In the genomic region with DNA sequence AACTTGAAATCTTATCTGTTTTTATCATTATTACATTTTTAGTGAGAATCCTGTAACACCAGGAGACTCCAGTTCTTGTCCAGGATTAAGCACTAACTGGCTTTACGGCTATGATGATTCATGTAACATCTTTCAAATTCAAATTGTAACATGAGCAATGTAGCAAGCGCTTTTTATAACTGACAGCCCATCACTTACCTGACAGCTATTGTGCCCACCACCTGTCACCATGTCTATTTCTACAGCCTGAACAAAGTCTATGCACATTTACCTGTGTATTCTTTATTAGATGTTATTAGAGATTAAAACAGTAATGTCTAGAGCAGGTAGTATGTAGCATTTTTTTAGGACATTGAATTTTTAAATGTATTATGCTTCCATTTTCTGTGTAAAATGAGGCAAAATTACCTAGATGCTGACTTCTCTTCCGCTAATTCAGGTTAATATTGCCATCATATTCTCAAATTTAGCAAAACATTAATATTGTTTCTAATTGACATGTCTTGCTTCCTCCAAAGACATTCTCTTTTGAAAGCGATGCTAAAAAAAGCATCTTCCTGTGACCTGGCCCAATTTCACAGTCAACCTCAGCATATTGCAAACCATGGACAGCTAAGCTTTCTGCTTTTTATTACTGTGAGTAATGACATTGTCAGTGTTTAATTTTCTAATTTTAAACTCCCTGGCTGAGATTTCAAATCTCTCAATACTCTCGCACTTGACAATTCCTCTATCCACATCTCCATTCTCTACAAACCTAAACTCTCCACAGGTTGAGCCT, we compare ENCODE assay signal across 36 cellular contexts. TPM values are rescaled to one million over a fixed set of nuclear protein-coding genes. Genes with fewer than 3 reads are reported as not detected.
"Had no signal": no experiment of that assay in that cellular context is flagged by ENCODE, and none has a peak within 500 bp of the region (broad histone marks: within the 10 kb centered on the region; RNA-seq: fewer than 3 reads in every experiment).

No MANE protein-coding gene starts in this region.

- DNase-seq: activated B cell treated with CpG ODN at 0.5 μM for 24 hours; activated CD4-positive, alpha-beta T cell treated with anti-CD3 and anti-CD28 coated beads, Interleukin-2, amount 50 U/mL, for 1 hour; activated CD8-positive, alpha-beta T cell treated with anti-CD3 and anti-CD28 coated beads for 36 hours; activated gamma-delta T cell treated with Interleukin-2 at 50 U/mL for 16 hours; activated naive CD8-positive, alpha-beta T cell treated with anti-CD3 and anti-CD28 coated beads, Interleukin-2, amount 50 U/mL, for 24 hours; activated T-cell treated with anti-CD3 and anti-CD28 coated beads, Interleukin-2, amount 50 U/mL, for 4 hours; amygdala; central memory CD4-positive, alpha-beta T cell; colonic mucosa; effector CD8-positive, alpha-beta T cell; esophagus squamous epithelium; left ventricle myocardium inferior; mucosa of descending colon; psoas muscle; stimulated activated CD4-positive, alpha-beta T cell treated with anti-CD3 and anti-CD28 coated beads, Interleukin-1b, Interleukin-23, amount 100 ng/mL, for 48 hours; stimulated activated CD4-positive, alpha-beta T cell treated with anti-CD3 and anti-CD28 coated beads, Interleukin-4, amount 100 ng/mL, for 4 hours; stimulated activated CD8-positive, alpha-beta memory T cell treated with anti-CD3 and anti-CD28 coated beads, Interleukin-4, amount 100 ng/mL, for 48 hours; stimulated activated naive B cell treated with anti-CD40 and anti-IgM and Interleukin-4, amounts not matched to agents 10 μg/mL and 1 μg/mL and 100 μg/mL, for 72 hours; stomach; thyroid gland; upper lobe of right lung had no signal

- H3K79me2 ChIP-seq: parathyroid adenoma had no signal

- FAIRE-seq: endometrium, frontal cortex, islet of Langerhans had no signal

- H3K4me3 Mint-ChIP-seq: activated B cell treated with CpG ODN at 0.5 μM for 24 hours; activated CD8-positive, alpha-beta T cell treated with anti-CD3 and anti-CD28 coated beads for 36 hours; activated naive CD4-positive, alpha-beta T cell treated with anti-CD3 and anti-CD28 coated beads, Interleukin-2, amount 50 U/mL, for 24 hours; activated naive CD8-positive, alpha-beta T cell treated with anti-CD3 and anti-CD28 coated beads, Interleukin-2, amount 50 U/mL, for 24 hours; activated T-cell treated with anti-CD3 and anti-CD28 coated beads, Interleukin-2, amount 50 U/mL, for 4 hours; activated T-helper 17 cell treated with anti-CD3 and anti-CD28 coated beads, Interleukin-2, amount 50 U/mL, for 72 hours; natural killer cell treated with Interleukin-12 subunit alpha and Interleukin-12 subunit beta and Interleukin-15 and Interleukin-18, amount 100 ng/mL, for 72 hours; stimulated activated naive B cell treated with anti-CD40 and anti-IgM and Interleukin-4, amounts not matched to agents 10 μg/mL and 1 μg/mL and 100 μg/mL, for 72 hours; T-helper 2 cell treated with Interferon-gamma antibody and Interleukin-4, amounts not matched to agents 5 μg/mL and 100 μg/mL, for 36 hours had no signal

- H3K4me1 Mint-ChIP-seq: activated B cell treated with CpG ODN at 0.5 μM for 24 hours; activated naive CD4-positive, alpha-beta T cell treated with anti-CD3 and anti-CD28 coated beads, Interleukin-2, amount 50 U/mL, for 24 hours; activated naive CD8-positive, alpha-beta T cell treated with anti-CD3 and anti-CD28 coated beads, Interleukin-2, amount 50 U/mL, for 24 hours; activated T-helper 17 cell treated with anti-CD3 and anti-CD28 coated beads, Interleukin-2, amount 50 U/mL, for 72 hours; stimulated activated naive B cell treated with anti-CD40 and anti-IgM and Interleukin-4, amounts not matched to agents 10 μg/mL and 1 μg/mL and 100 μg/mL, for 72 hours had no signal

- ATAC-seq: activated CD8-positive, alpha-beta T cell treated with anti-CD3 and anti-CD28 coated beads for 36 hours; activated naive CD8-positive, alpha-beta T cell treated with anti-CD3 and anti-CD28 coated beads, Interleukin-2, amount 50 U/mL, for 24 hours; activated T-cell treated with anti-CD3 and anti-CD28 coated beads, Interleukin-2, amount 50 U/mL, for 4 hours; activated T-helper 17 cell treated with anti-CD3 and anti-CD28 coated beads, Interleukin-2, amount 50 U/mL, for 72 hours; mucosa of descending colon; natural killer cell treated with Interleukin-12 subunit alpha and Interleukin-12 subunit beta and Interleukin-15 and Interleukin-18, amount 100 ng/mL, for 72 hours; psoas muscle; stimulated activated naive B cell treated with anti-CD40 and anti-IgM and Interleukin-4, amounts not matched to agents 10 μg/mL and 1 μg/mL and 100 μg/mL, for 72 hours; upper lobe of right lung had no signal

- H3K4me3 ChIP-seq: colonic mucosa, esophagus squamous epithelium, left ventricle myocardium inferior, lung, mucosa of descending colon, psoas muscle, right atrium auricular region, smooth muscle cell, stomach, thyroid gland, upper lobe of right lung had no signal

- H3K27me3 ChIP-seq: colonic mucosa, esophagus squamous epithelium, right atrium auricular region, stomach, thyroid gland, upper lobe of right lung had no signal

- H3K27ac Mint-ChIP-seq: activated B cell treated with CpG ODN at 0.5 μM for 24 hours; activated CD8-positive, alpha-beta T cell treated with anti-CD3 and anti-CD28 coated beads for 36 hours; activated naive CD4-positive, alpha-beta T cell treated with anti-CD3 and anti-CD28 coated beads, Interleukin-2, amount 50 U/mL, for 24 hours; activated naive CD8-positive, alpha-beta T cell treated with anti-CD3 and anti-CD28 coated beads, Interleukin-2, amount 50 U/mL, for 24 hours; activated T-helper 17 cell treated with anti-CD3 and anti-CD28 coated beads, Interleukin-2, amount 50 U/mL, for 72 hours; natural killer cell treated with Interleukin-12 subunit alpha and Interleukin-12 subunit beta and Interleukin-15 and Interleukin-18, amount 100 ng/mL, for 72 hours; stimulated activated naive B cell treated with anti-CD40 and anti-IgM and Interleukin-4, amounts not matched to agents 10 μg/mL and 1 μg/mL and 100 μg/mL, for 72 hours; T-helper 2 cell treated with Interferon-gamma antibody and Interleukin-4, amounts not matched to agents 5 μg/mL and 100 μg/mL, for 36 hours had no signal

- H3K9me3 ChIP-seq: colonic mucosa, esophagus squamous epithelium, left ventricle myocardium inferior, mucosa of descending colon, psoas muscle, stomach, thyroid gland, upper lobe of right lung had no signal

- H3K27me3 Mint-ChIP-seq: activated B cell treated with CpG ODN at 0.5 μM for 24 hours; activated CD8-positive, alpha-beta T cell treated with anti-CD3 and anti-CD28 coated beads for 36 hours; activated naive CD4-positive, alpha-beta T cell treated with anti-CD3 and anti-CD28 coated beads, Interleukin-2, amount 50 U/mL, for 24 hours; activated naive CD8-positive, alpha-beta T cell treated with anti-CD3 and anti-CD28 coated beads, Interleukin-2, amount 50 U/mL, for 24 hours; activated T-helper 17 cell treated with anti-CD3 and anti-CD28 coated beads, Interleukin-2, amount 50 U/mL, for 72 hours; natural killer cell treated with Interleukin-12 subunit alpha and Interleukin-12 subunit beta and Interleukin-15 and Interleukin-18, amount 100 ng/mL, for 72 hours; stimulated activated naive B cell treated with anti-CD40 and anti-IgM and Interleukin-4, amounts not matched to agents 10 μg/mL and 1 μg/mL and 100 μg/mL, for 72 hours had no signal

- H3K4me2 ChIP-seq: smooth muscle cell had no signal

- H3K9ac ChIP-seq: parathyroid adenoma had no signal

- H3K36me3 ChIP-seq: colonic mucosa, esophagus squamous epithelium, left ventricle myocardium inferior, right atrium auricular region, stomach, thyroid gland, upper lobe of right lung had no signal

- H3K27ac ChIP-seq: colonic mucosa, epithelial cell of prostate, esophagus squamous epithelium, left ventricle myocardium inferior, parathyroid adenoma, psoas muscle, right atrium auricular region, stomach, thyroid gland, upper lobe of right lung had no signal

- H2AFZ ChIP-seq: parathyroid adenoma had no signal

- H3K36me3 Mint-ChIP-seq: activated naive CD4-positive, alpha-beta T cell treated with anti-CD3 and anti-CD28 coated beads, Interleukin-2, amount 50 U/mL, for 24 hours; stimulated activated naive B cell treated with anti-CD40 and anti-IgM and Interleukin-4, amounts not matched to agents 10 μg/mL and 1 μg/mL and 100 μg/mL, for 72 hours had no signal

- H3K4me1 ChIP-seq: colonic mucosa, esophagus squamous epithelium, left ventricle myocardium inferior, parathyroid adenoma, psoas muscle, right atrium auricular region, stomach, thyroid gland, upper lobe of right lung had no signal

RNA-seq across cellular contexts. Expression of a gene that starts 37.8 kb away (rescaled TPM):
- total RNA-seq: activated B cell treated with CpG ODN at 0.5 μM for 24 hours; activated CD8-positive, alpha-beta T cell treated with anti-CD3 and anti-CD28 coated beads for 36 hours; activated T-cell treated with anti-CD3 and anti-CD28 coated beads, Interleukin-2, amount 50 U/mL, for 4 hours; activated T-helper 17 cell treated with anti-CD3 and anti-CD28 coated beads, Interleukin-2, amount 50 U/mL, for 72 hours; colonic mucosa; dermis microvascular lymphatic vessel endothelial cell; esophagus squamous epithelium; left ventricle myocardium inferior; lung; mesenteric fat pad; myocyte; natural killer cell treated with Interleukin-12 subunit alpha and Interleukin-12 subunit beta and Interleukin-15 and Interleukin-18, amount 100 ng/mL, for 72 hours; psoas muscle; right atrium auricular region; smooth muscle cell; stomach; thyroid gland; upper lobe of right lung had no signal
